In genomic region chrX:54042609-54043010, GRCh38 we compare ENCODE assay signal across 8 cellular contexts. TPM values are rescaled to one million over a fixed set of nuclear protein-coding genes. Genes with fewer than 3 reads are reported as not detected.
DNase-seq lines count a peak whose midpoint lies in the region; ATAC-seq and TF ChIP-seq lines count a peak whose summit lies in the region.

No MANE protein-coding gene starts in this region.

- H3K27me3 ChIP-seq in H7 (ENCODE audit: control insufficient read depth, insufficient read depth, low read length), result no peaks in the 10 kb centered on the region
- no peaks in the 10 kb centered on the region for H3K27me3 ChIP-seq in OCI-LY3 (ENCODE audit: low read depth, low read length)
- no peaks in the 10 kb centered on the region for H3K27me3 ChIP-seq in neuronal stem cell (ENCODE audit: control insufficient read depth in 3 of 3, insufficient read depth in 3 of 3, low read depth in 1 of 3, low read length in 3 of 3)
- H3K27me3 ChIP-seq in upper lobe of left lung, result no peaks in the 10 kb centered on the region

- H3K9ac ChIP-seq in OCI-LY3 (ENCODE audit: low read length) (peak overlapping the region; percentile 98), neuronal stem cell (ENCODE audit: low read depth, low read length, poor library complexity) (peak overlapping the region; percentile 81)

- no peak for TF ChIP-seq POLR2A in upper lobe of left lung (IDR thresholded peaks at IDR 0.05)

- H3K4me3 ChIP-seq in H7 (ENCODE audit: insufficient read depth, low read depth, low read length) (peak overlapping the region; percentile 68), OCI-LY3 (ENCODE audit: low read length) (peak overlapping the region; percentile 98), fibroblast of the aortic adventitia (ENCODE audit: low read depth, low read length) (peak overlapping the region; percentile 66), neuronal stem cell (ENCODE audit: low read length in 2 of 2) (peak overlapping the region; percentile 69 to 72), upper lobe of left lung (peak overlapping the region in 3 of 4 donors; percentile 64 to 74 (median 69))

- H3K79me2 ChIP-seq in OCI-LY3 (ENCODE audit: low read length), result peaks cover 18% of the 10 kb centered on the region

- no peak overlapping the region for H2BK5ac ChIP-seq in neuronal stem cell (ENCODE audit: low read length)

- H3K9me3 ChIP-seq in OCI-LY3 (ENCODE audit: insufficient read depth, low read length) (no peaks in the 10 kb centered on the region), neuronal stem cell (replicated peaks in 1 of 2; ENCODE audit: control insufficient read depth in 2 of 2, insufficient read depth in 1 of 2, low read depth in 1 of 2, low read length in 2 of 2) (no peaks in the 10 kb centered on the region), upper lobe of left lung (no peaks in the 10 kb centered on the region)

- ATAC-seq in upper lobe of left lung (ENCODE audit: low FRiP score in 2 of 2), result peak in 1 of 2 donors; percentile 52
- ATAC-seq in GM19023 (IDR thresholded peaks at IDR 0.05; ENCODE audit: unreplicated experiment), result no peak

- H3K4me1 ChIP-seq in OCI-LY3 (ENCODE audit: low read length), result peaks cover 10% of the 10 kb centered on the region
- H3K4me1 ChIP-seq in neuronal stem cell (ENCODE audit: control insufficient read depth in 2 of 2, insufficient read depth in 1 of 2, low read depth in 1 of 2, low read length in 2 of 2), result peaks cover 3% of the 10 kb centered on the region in 2 donors
- peaks cover 0 to 5% (median 2%) of the 10 kb centered on the region in 4 donors for H3K4me1 ChIP-seq in upper lobe of left lung

- no CpG with 5 or more reads among the region's 26 CpGs for WGBS in neuronal stem cell (ENCODE audit: extremely low coverage in 2 of 2, insufficient read length in 2 of 2, insufficient replicate concordance in 1 of 2), 2 donors
- 34% methylated on average over 25 of the region's 26 CpGs; no CpG with 5 or more reads in 1 of the 2 donors for WGBS in upper lobe of left lung, 2 donors

- H4K91ac ChIP-seq in neuronal stem cell (ENCODE audit: low read depth, low read length, poor library complexity), result no peak overlapping the region

- peak; percentile 17 to 24 for DNase-seq in AML-193 (lab: John Stamatoyannopoulos, UW)
- peak; percentile 74 for DNase-seq in H7
- DNase-seq in activated T-helper 1 cell treated with Interleukin-2 at 50 U/mL for 16 hours (ENCODE audit: low read depth), result peak; percentile 1
- peak; percentile 58 for DNase-seq in fibroblast of the aortic adventitia (ENCODE audit: low read depth)
- DNase-seq in neuronal stem cell (ENCODE audit: low spot score), result peak; percentile 33
- DNase-seq in upper lobe of left lung, result peak; percentile 27 to 56

- H2BK15ac ChIP-seq in neuronal stem cell (ENCODE audit: low read length), result no peak overlapping the region

- peak overlapping the region; percentile 88 for H3K4me2 ChIP-seq in OCI-LY3 (ENCODE audit: low read length)
- H3K4me2 ChIP-seq in neuronal stem cell (ENCODE audit: insufficient read depth, low read length, poor library complexity, severe bottlenecking), result peak overlapping the region; percentile 40

- H2AFZ ChIP-seq in OCI-LY3 (ENCODE audit: low read depth, low read length) (no peak overlapping the region), neuronal stem cell (ENCODE audit: low read length) (peak overlapping the region; percentile 93)

- H3K23ac ChIP-seq in neuronal stem cell (ENCODE audit: low read depth, low read length, poor library complexity), result no peak overlapping the region

- no peak overlapping the region for H3K4ac ChIP-seq in neuronal stem cell (ENCODE audit: low read length)

- H2BK12ac ChIP-seq in neuronal stem cell (ENCODE audit: low read length), result no peak overlapping the region

- H2AK5ac ChIP-seq in neuronal stem cell (ENCODE audit: low read depth, low read length), result no peak overlapping the region

- H3K18ac ChIP-seq in neuronal stem cell (ENCODE audit: low read length), result peak overlapping the region; percentile 48

- no peak for TF ChIP-seq EP300 in upper lobe of left lung (IDR thresholded peaks at IDR 0.05)

- TF ChIP-seq CTCF in OCI-LY3 (IDR thresholded peaks at IDR 0.05; ENCODE audit: low read depth, low read length) (peak; percentile 22; the same call in 1 of the 2 replicates), fibroblast of the aortic adventitia (IDR thresholded peaks at IDR 0.05; ENCODE audit: insufficient read depth, low read length) (peak; percentile 44), upper lobe of left lung (IDR thresholded peaks at IDR 0.05) (peak in 2 of 6 experiments; percentile 20 to 27)

- no peaks in the 10 kb centered on the region for H4K20me1 ChIP-seq in OCI-LY3 (ENCODE audit: insufficient read depth, low read length)

- no peaks in the 10 kb centered on the region for H3K36me3 ChIP-seq in H7 (replicated peaks; ENCODE audit: control insufficient read depth, insufficient read depth, low read length)
- peaks cover 14% of the 10 kb centered on the region for H3K36me3 ChIP-seq in OCI-LY3 (replicated peaks; ENCODE audit: low read depth, low read length)
- H3K36me3 ChIP-seq in neuronal stem cell (replicated peaks in 1 of 2; ENCODE audit: control insufficient read depth in 2 of 2, insufficient read depth in 2 of 2, low read length in 2 of 2), result peaks cover 0 to 35% of the 10 kb centered on the region in 2 donors
- peaks cover 0 to 20% (median 0%) of the 10 kb centered on the region in 4 donors for H3K36me3 ChIP-seq in upper lobe of left lung

- no peak overlapping the region for H4K8ac ChIP-seq in neuronal stem cell (ENCODE audit: low read depth, low read length)

- no peaks in the 10 kb centered on the region for H3K79me1 ChIP-seq in neuronal stem cell (ENCODE audit: low read depth, low read length)

- H3K14ac ChIP-seq in neuronal stem cell (ENCODE audit: low read length), result no peak overlapping the region

- no peak overlapping the region for H2BK120ac ChIP-seq in neuronal stem cell (ENCODE audit: low read depth, low read length)

- H3K27ac ChIP-seq in OCI-LY3 (ENCODE audit: low read length) (no peak overlapping the region; the same call in 1 of the 2 replicates), neuronal stem cell (replicated peaks; ENCODE audit: low read length) (no peak overlapping the region), upper lobe of left lung (peak overlapping the region in 3 of 4 donors; percentile 18 to 95 (median 95))

RNA-seq across cellular contexts. Expression of gene PHF8, which starts 1.7 kb away (rescaled TPM):
- total RNA-seq in H7 (2014; rRNA removed; shearing (Covaris generic)), result 17.7 and 24.3 TPM in 2 replicates
- total RNA-seq in fibroblast of the aortic adventitia (ENCODE audit: low replicate concordance), result 13.8 and 17.1 TPM in 2 replicates
- polyA plus RNA-seq in neuronal stem cell (2013, experiment 1 of 2), result 17.6 TPM
- 17.6 TPM for polyA plus RNA-seq in neuronal stem cell (2013, experiment 2 of 2)
- total RNA-seq in upper lobe of left lung, result 100 to 1,000 TPM in 1 of 6 donors, 10 to 100 TPM in 5; 23.7 to 125 (median 27.1) TPM

Comparison
In these comparisons a context has a peak if more than half of its experiments do, and no peak if none do; other contexts are left out.
1. DNase-seq: peak in every context shown above with its lines; median percentile 74 in H7; 58 in fibroblast of the aortic adventitia; 42 in upper lobe of left lung; 33 in neuronal stem cell; 20 in AML-193; 1 in activated T-helper 1 cell treated with Interleukin-2 at 50 U/mL for 16 hours.
2. H3K27ac ChIP-seq: peak in upper lobe of left lung (3 of 4); none in OCI-LY3 (single experiment) and neuronal stem cell (single experiment).
3. Peak in every context shown above with its lines, with median percentiles within 50 percentile points of each other: H3K4me3 ChIP-seq.